In the genomic region with DNA sequence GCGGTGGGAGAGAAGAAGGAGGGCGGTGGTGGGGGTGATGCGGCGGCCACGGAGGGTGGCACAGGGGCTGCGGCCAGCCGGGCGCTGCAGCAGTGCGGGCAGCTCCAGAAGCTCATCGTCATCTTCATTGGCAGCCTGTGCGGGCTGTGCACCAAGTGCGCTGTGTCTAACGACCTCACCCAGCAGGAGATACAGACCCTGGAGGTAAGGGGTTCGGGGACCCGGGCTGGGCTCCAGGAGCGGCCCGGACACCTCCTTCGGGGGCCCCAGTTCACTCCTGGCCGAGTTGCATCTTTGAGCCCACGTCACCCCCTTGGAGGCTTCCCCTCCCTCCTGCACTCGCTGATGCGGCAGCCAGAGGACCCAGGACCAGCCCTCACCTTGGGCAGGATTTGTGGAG, we compare ENCODE assay signal across 8 cellular contexts.
DNase-seq lines count a peak whose midpoint lies in the region; ATAC-seq, FAIRE-seq and TF ChIP-seq lines count a peak whose summit lies in the region.
"Not testable (repeated sequence)": the region's sequence is repeated elsewhere in the genome, so short reads cannot be mapped to it uniquely, and the experiment has no call there.

No MANE protein-coding gene starts in this region.

- TF ChIP-seq EP300 in A549 (IDR thresholded peaks at IDR 0.05), result not testable (repeated sequence)

- H3T11ph ChIP-seq in H9 (ENCODE audit: low read length), result not testable (repeated sequence)

- not testable (repeated sequence) for H2BK12ac ChIP-seq in H9 (ENCODE audit: insufficient read length, low read depth, low read length)

- CTCF ChIA-PET in A549 (lab: Yijun Ruan, JAX), result not testable (repeated sequence)

- peak overlapping the region; percentile 73 for H3K4me2 ChIP-seq in A549
- peak overlapping the region; percentile 25 for H3K4me2 ChIP-seq in H9 (ENCODE audit: insufficient read depth, insufficient read length, low read length)

- H2BK20ac ChIP-seq in H9 (ENCODE audit: low read depth, low read length, poor library complexity, severe bottlenecking), result not testable (repeated sequence)

- not testable (repeated sequence) for H3K79me1 ChIP-seq in H9 (ENCODE audit: insufficient read depth, low read depth, low read length, poor library complexity, severe bottlenecking)

- FAIRE-seq in A549 (lab: Jason Lieb, UNC), result not testable (repeated sequence)

- H3K36me3 Mint-ChIP-seq in H9 (ENCODE audit: insufficient read depth in 1 of 3, low read depth in 3 of 3) (peaks cover 14 to 19% (median 16%) of the 10 kb centered on the region in 3 experiments), natural killer cell (peaks cover 15% of the 10 kb centered on the region)
- peaks cover 18% of the 10 kb centered on the region for H3K36me3 Mint-ChIP-seq in activated T-helper 2 cell treated with anti-CD3 and anti-CD28 coated beads, Interferon-gamma antibody, Interleukin-2, Interleukin-4, amounts not matched to agents 10 μg/mL and 5 μg/mL and 100 μg/mL, durations not matched to agents 14 hours and 24 hours and 36 hours (ENCODE audit: low read depth)

- not testable (repeated sequence) for H3K4me1 ChIP-seq in A549; H9 (ENCODE audit: insufficient read depth, low read length); SJSA1 (replicated peaks); colonic mucosa; left ventricle myocardium inferior
- H3K4me1 ChIP-seq in spleen, result peaks cover 0 to 10% (median 2%) of the 10 kb centered on the region in 6 donors

- not testable (repeated sequence) for TF ChIP-seq RAD21 in A549 (conservative IDR thresholded peaks at IDR 0.05 in 1 of 2, IDR thresholded peaks at IDR 0.05 in 1 of 2)

- H3K27ac ChIP-seq in A549 (peak overlapping the region in 1 of 2 experiments; percentile 85; a peak in 3 of 6 replicates), left ventricle myocardium inferior (replicated peaks) (peak overlapping the region; percentile 50)
- not testable (repeated sequence) for H3K27ac ChIP-seq in H9 (ENCODE audit: insufficient read length, low read depth, low read length); SJSA1; colonic mucosa; spleen

- H3K4me1 Mint-ChIP-seq in H9 (peaks cover 2 to 15% of the 10 kb centered on the region in 2 experiments; a peak in 2 of 4 replicates), natural killer cell (peaks cover 0 to 14% of the 10 kb centered on the region in 2 donors)
- H3K4me1 Mint-ChIP-seq in activated T-helper 2 cell treated with anti-CD3 and anti-CD28 coated beads, Interferon-gamma antibody, Interleukin-2, Interleukin-4, amounts not matched to agents 10 μg/mL and 5 μg/mL and 100 μg/mL, durations not matched to agents 14 hours and 24 hours and 36 hours (ENCODE audit: low read depth), result peaks cover 14% of the 10 kb centered on the region

- not testable (repeated sequence) for H2AK5ac ChIP-seq in H9 (ENCODE audit: insufficient read length, low read length)

- not testable (repeated sequence) for H3K27ac Mint-ChIP-seq in H9; activated T-helper 2 cell treated with anti-CD3 and anti-CD28 coated beads, Interferon-gamma antibody, Interleukin-2, Interleukin-4, amounts not matched to agents 10 μg/mL and 5 μg/mL and 100 μg/mL, durations not matched to agents 14 hours and 24 hours and 36 hours
- H3K27ac Mint-ChIP-seq in natural killer cell, result peak overlapping the region in 1 of 2 donors; percentile 84

- not testable (repeated sequence) for H3K4ac ChIP-seq in H9 (ENCODE audit: low read depth, low read length)

- not testable (repeated sequence) for H3K36me3 ChIP-seq in SJSA1, colonic mucosa, left ventricle myocardium inferior, spleen

- H3K27me3 Mint-ChIP-seq in H9 (ENCODE audit: low read depth) (peaks cover 32% of the 10 kb centered on the region), natural killer cell (ENCODE audit: low read depth in 2 of 2) (peaks cover 19 to 21% of the 10 kb centered on the region in 2 donors)
- not testable (repeated sequence) for H3K27me3 Mint-ChIP-seq in activated T-helper 2 cell treated with anti-CD3 and anti-CD28 coated beads, Interferon-gamma antibody, Interleukin-2, Interleukin-4, amounts not matched to agents 10 μg/mL and 5 μg/mL and 100 μg/mL, durations not matched to agents 14 hours and 24 hours and 36 hours (ENCODE audit: low read depth)

- not testable (repeated sequence) for H4K91ac ChIP-seq in H9 (ENCODE audit: insufficient read length, low read depth, low read length)

- not testable (repeated sequence) for H3K18ac ChIP-seq in H9 (ENCODE audit: insufficient read length, low read depth, low read length)

- not testable (repeated sequence) for H2AFZ ChIP-seq in H9 (ENCODE audit: low read length)

- H3K23me2 ChIP-seq in H9 (ENCODE audit: insufficient read length, low read depth, low read length, poor library complexity, severe bottlenecking), result not testable (repeated sequence)

- POLR2A ChIA-PET in A549 (lab: Yijun Ruan, JAX), result not testable (repeated sequence)

- H3K9me3 ChIP-seq in A549; H9 (ENCODE audit: control insufficient read depth, low read depth, low read length); SJSA1 (replicated peaks); colonic mucosa; left ventricle myocardium inferior (replicated peaks); spleen: not testable (repeated sequence)

- H4K20me1 ChIP-seq in H9 (ENCODE audit: control insufficient read depth, insufficient read depth, insufficient read length), result not testable (repeated sequence)

- TF ChIP-seq CTCF in A549 (IDR thresholded peaks at IDR 0.05); H9 (conservative IDR thresholded peaks at IDR 0.05); colonic mucosa (IDR thresholded peaks at IDR 0.05); left ventricle myocardium inferior (IDR thresholded peaks at IDR 0.05; ENCODE audit: borderline replicate concordance); natural killer cell (IDR thresholded peaks at IDR 0.05); spleen (IDR thresholded peaks at IDR 0.05 in 8 of 11, conservative IDR thresholded peaks at IDR 0.05 in 3 of 11): not testable (repeated sequence)

- H2BK15ac ChIP-seq in H9 (ENCODE audit: low read depth, low read length), result not testable (repeated sequence)

- H3K4me3 Mint-ChIP-seq in H9 (peak overlapping the region; percentile 79 to 89), natural killer cell (peak overlapping the region; percentile 86)
- peak overlapping the region; percentile 88 for H3K4me3 Mint-ChIP-seq in activated T-helper 2 cell treated with anti-CD3 and anti-CD28 coated beads, Interferon-gamma antibody, Interleukin-2, Interleukin-4, amounts not matched to agents 10 μg/mL and 5 μg/mL and 100 μg/mL, durations not matched to agents 14 hours and 24 hours and 36 hours (ENCODE audit: low read depth)

- H3K79me2 ChIP-seq in H9 (ENCODE audit: insufficient read depth, low read length), result not testable (repeated sequence)

- not testable (repeated sequence) for TF ChIP-seq POLR2A in A549 (IDR thresholded peaks at IDR 0.05; ENCODE audit: low read length); spleen (IDR thresholded peaks at IDR 0.05)

- intact Hi-C loops in activated T-helper 2 cell treated with anti-CD3 and anti-CD28 coated beads, Interferon-gamma antibody, Interleukin-2, Interleukin-4, amounts not matched to agents 10 μg/mL and 5 μg/mL and 100 μg/mL, durations not matched to agents 14 hours and 24 hours and 36 hours (cut with micrococcal nuclease); colonic mucosa (cut with DNase I); left ventricle myocardium inferior (cut with micrococcal nuclease); natural killer cell (cut with micrococcal nuclease); spleen (cut with DNase I; ENCODE audit: low total_unique reads): not testable (repeated sequence)

- H4K8ac ChIP-seq in H9 (replicated peaks; ENCODE audit: insufficient read length, low read depth, low read length), result not testable (repeated sequence)

- not testable (repeated sequence) for H3K27me3 ChIP-seq in H9 (ENCODE audit: insufficient read depth, low read length); SJSA1 (replicated peaks); colonic mucosa; left ventricle myocardium inferior (ENCODE audit: low read depth)
- peaks cover 0 to 19% (median 0%) of the 10 kb centered on the region in 7 donors for H3K27me3 ChIP-seq in spleen (replicated peaks in 1 of 7)

- not testable (repeated sequence) for ATAC-seq in A549, natural killer cell

- H4K5ac ChIP-seq in H9 (ENCODE audit: insufficient read length, low read depth, low read length), result not testable (repeated sequence)

- not testable (repeated sequence) for H3K9ac ChIP-seq in H9 (ENCODE audit: extremely low read depth, insufficient read length, low read length); colonic mucosa (ENCODE audit: low read depth in 2 of 2, low read length in 2 of 2)

- H3K56ac ChIP-seq in H9 (ENCODE audit: insufficient read length, low read depth, low read length), result not testable (repeated sequence)

- WGBS in A549 (ENCODE audit: missing lambda C conversion rate), result 70% methylated on average over 2 of the region's 22 CpGs
- no CpG with 5 or more reads among the region's 22 CpGs for WGBS in H9 (ENCODE audit: extremely low coverage, insufficient read length, low lambda C conversion rate)
- 8 to 42% (median 38%) methylated on average over 7 to 21 of the region's 22 CpGs for WGBS in spleen, 5 donors

- not testable (repeated sequence) for DNase-seq in A549 (ENCODE audit: low read depth in 1 of 2, low spot score in 1 of 2); H9; SJSA1 (ENCODE audit: low read depth in 1 of 2, low spot score in 2 of 2); activated T-helper 2 cell treated with anti-CD3 and anti-CD28 coated beads, Interferon-gamma antibody, Interleukin-2, Interleukin-4, amounts not matched to agents 10 μg/mL and 5 μg/mL and 100 μg/mL, durations not matched to agents 14 hours and 24 hours and 36 hours (ENCODE audit: low spot score); colonic mucosa; left ventricle myocardium inferior; natural killer cell; spleen

- H2BK5ac ChIP-seq in H9 (ENCODE audit: insufficient read length, low read length), result not testable (repeated sequence)

- not testable (repeated sequence) for H3K14ac ChIP-seq in H9 (ENCODE audit: insufficient read depth, low read length)

- H3K4me3 ChIP-seq in A549 (peak overlapping the region; percentile 57), SJSA1 (peak overlapping the region; percentile 43), colonic mucosa (peak overlapping the region; percentile 24), left ventricle myocardium inferior (peak overlapping the region; percentile 67), spleen (peak overlapping the region; percentile 2 to 63 (median 40))

- not testable (repeated sequence) for H3K23ac ChIP-seq in H9 (ENCODE audit: insufficient read length, low read depth, low read length)

- not testable (repeated sequence) for H2BK120ac ChIP-seq in H9 (ENCODE audit: low read depth, low read length, poor library complexity, severe bottlenecking)

- H3K9me3 Mint-ChIP-seq in H9 (peaks cover 14 to 18% of the 10 kb centered on the region in 2 experiments), natural killer cell (peaks cover 9 to 14% of the 10 kb centered on the region in 2 donors)
- peaks cover 17% of the 10 kb centered on the region for H3K9me3 Mint-ChIP-seq in activated T-helper 2 cell treated with anti-CD3 and anti-CD28 coated beads, Interferon-gamma antibody, Interleukin-2, Interleukin-4, amounts not matched to agents 10 μg/mL and 5 μg/mL and 100 μg/mL, durations not matched to agents 14 hours and 24 hours and 36 hours
